Comparison of ENCODE assay signal across 1 cellular context in the genomic region with DNA sequence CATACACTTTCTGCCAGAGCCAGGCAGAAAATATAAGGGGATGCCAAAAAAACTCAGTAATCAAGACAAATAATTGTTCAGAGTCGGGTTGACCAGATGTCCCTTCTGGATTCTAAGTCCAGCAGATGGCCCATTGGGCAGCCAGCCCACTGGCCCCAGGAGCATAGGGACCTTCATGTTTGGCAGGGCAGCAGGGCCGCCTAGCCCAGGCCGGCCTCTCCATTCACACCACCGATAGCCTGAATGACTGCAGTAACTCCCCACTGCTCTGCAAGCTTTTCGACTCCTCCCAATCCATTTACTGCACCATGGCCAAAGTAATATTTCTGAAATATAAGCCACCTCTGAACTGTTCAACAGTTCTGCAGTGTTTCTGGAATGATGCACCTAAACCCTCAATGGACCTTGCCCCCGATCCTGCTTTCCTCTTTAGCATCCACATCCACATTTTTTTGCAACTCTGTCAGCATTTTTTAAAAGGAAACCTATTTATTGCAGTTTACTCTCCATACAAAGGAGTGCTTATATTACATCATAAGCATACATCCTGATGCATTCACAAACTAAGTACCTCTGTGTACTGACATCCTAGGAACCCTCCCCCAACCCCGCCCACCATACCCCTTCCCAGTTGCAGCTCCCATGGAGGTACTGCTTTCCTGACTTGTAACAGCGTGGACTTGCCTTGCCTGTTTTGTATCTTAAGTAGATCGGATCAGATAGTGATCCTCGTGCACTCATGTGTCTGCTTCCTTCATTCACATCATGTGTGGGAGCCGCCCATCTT.
TF ChIP-seq lines count a peak whose summit lies in the region.

No MANE protein-coding gene starts in this region.

TF ChIP-seq in HepG2, 621 proteins besides CTCF, POLR2A, EP300 and RAD21 (continued from another document and continues in another):
- TF ChIP-seq, protein P1, sequence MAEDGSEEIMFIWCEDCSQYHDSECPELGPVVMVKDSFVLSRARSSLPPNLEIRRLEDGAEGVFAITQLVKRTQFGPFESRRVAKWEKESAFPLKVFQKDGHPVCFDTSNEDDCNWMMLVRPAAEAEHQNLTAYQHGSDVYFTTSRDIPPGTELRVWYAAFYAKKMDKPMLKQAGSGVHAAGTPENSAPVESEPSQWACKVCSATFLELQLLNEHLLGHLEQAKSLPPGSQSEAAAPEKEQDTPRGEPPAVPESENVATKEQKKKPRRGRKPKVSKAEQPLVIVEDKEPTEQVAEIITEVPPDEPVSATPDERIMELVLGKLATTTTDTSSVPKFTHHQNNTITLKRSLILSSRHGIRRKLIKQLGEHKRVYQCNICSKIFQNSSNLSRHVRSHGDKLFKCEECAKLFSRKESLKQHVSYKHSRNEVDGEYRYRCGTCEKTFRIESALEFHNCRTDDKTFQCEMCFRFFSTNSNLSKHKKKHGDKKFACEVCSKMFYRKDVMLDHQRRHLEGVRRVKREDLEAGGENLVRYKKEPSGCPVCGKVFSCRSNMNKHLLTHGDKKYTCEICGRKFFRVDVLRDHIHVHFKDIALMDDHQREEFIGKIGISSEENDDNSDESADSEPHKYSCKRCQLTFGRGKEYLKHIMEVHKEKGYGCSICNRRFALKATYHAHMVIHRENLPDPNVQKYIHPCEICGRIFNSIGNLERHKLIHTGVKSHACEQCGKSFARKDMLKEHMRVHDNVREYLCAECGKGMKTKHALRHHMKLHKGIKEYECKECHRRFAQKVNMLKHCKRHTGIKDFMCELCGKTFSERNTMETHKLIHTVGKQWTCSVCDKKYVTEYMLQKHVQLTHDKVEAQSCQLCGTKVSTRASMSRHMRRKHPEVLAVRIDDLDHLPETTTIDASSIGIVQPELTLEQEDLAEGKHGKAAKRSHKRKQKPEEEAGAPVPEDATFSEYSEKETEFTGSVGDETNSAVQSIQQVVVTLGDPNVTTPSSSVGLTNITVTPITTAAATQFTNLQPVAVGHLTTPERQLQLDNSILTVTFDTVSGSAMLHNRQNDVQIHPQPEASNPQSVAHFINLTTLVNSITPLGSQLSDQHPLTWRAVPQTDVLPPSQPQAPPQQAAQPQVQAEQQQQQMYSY (CRISPR knock-in tag; IDR thresholded peaks at IDR 0.05) = peak; percentile 98
- TF ChIP-seq ZNF264 (CRISPR knock-in tag; IDR thresholded peaks at IDR 0.05) (0 out of 2 replicates have a peak, but pooled peaks have one; percentile 53), RBM39 (IDR thresholded peaks at IDR 0.05; ENCODE audit: low read depth, low read length, poor library complexity, severe bottlenecking) (no peak), NFIB (CRISPR knock-in tag; IDR thresholded peaks at IDR 0.05; ENCODE audit: borderline replicate concordance) (no peak), ZFP36L2 (CRISPR knock-in tag; IDR thresholded peaks at IDR 0.05) (no peak), ZMAT3 (CRISPR knock-in tag; conservative IDR thresholded peaks at IDR 0.05) (no peak), ATF1 (CRISPR knock-in tag; IDR thresholded peaks at IDR 0.05) (peak; percentile 44; the same call in 1 of the 2 replicates), PAX8 (CRISPR knock-in tag; IDR thresholded peaks at IDR 0.05; ENCODE audit: borderline replicate concordance) (no peak), ZNF530 (CRISPR knock-in tag; IDR thresholded peaks at IDR 0.05; ENCODE audit: low read depth) (no peak), SNRNP70 (IDR thresholded peaks at IDR 0.05; ENCODE audit: low read depth, low read length) (no peak), ARNTL (CRISPR knock-in tag; IDR thresholded peaks at IDR 0.05) (no peak), ZNF660 (CRISPR knock-in tag; IDR thresholded peaks at IDR 0.05; ENCODE audit: borderline replicate concordance, low read depth) (no peak), SMAD1 (CRISPR knock-in tag; IDR thresholded peaks at IDR 0.05; ENCODE audit: borderline replicate concordance, low read depth) (no peak), ZNF772 (CRISPR knock-in tag; IDR thresholded peaks at IDR 0.05) (peak; percentile 72), ZSCAN20 (CRISPR knock-in tag; IDR thresholded peaks at IDR 0.05; ENCODE audit: borderline replicate concordance) (no peak), KLF12 (CRISPR knock-in tag; IDR thresholded peaks at IDR 0.05; ENCODE audit: borderline replicate concordance) (no peak), ZNF468 (CRISPR knock-in tag; IDR thresholded peaks at IDR 0.05) (no peak), EZH2 (conservative IDR thresholded peaks at IDR 0.05; ENCODE audit: low read depth, low read length) (no peak), SP4 (CRISPR knock-in tag; IDR thresholded peaks at IDR 0.05) (no peak), NKX3-1 (CRISPR knock-in tag; IDR thresholded peaks at IDR 0.05) (peak; percentile 47; the same call in 1 of the 2 replicates), PHF8 (CRISPR knock-in tag; IDR thresholded peaks at IDR 0.05) (no peak), ATAD3A (CRISPR knock-in tag; IDR thresholded peaks at IDR 0.05) (no peak), TBX3 (IDR thresholded peaks at IDR 0.05; ENCODE audit: borderline replicate concordance) (no peak), DNMT3B (CRISPR knock-in tag; conservative IDR thresholded peaks at IDR 0.05) (peak; percentile 91)
- TF ChIP-seq, protein P2, sequence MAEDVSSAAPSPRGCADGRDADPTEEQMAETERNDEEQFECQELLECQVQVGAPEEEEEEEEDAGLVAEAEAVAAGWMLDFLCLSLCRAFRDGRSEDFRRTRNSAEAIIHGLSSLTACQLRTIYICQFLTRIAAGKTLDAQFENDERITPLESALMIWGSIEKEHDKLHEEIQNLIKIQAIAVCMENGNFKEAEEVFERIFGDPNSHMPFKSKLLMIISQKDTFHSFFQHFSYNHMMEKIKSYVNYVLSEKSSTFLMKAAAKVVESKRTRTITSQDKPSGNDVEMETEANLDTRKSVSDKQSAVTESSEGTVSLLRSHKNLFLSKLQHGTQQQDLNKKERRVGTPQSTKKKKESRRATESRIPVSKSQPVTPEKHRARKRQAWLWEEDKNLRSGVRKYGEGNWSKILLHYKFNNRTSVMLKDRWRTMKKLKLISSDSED (CRISPR knock-in tag; IDR thresholded peaks at IDR 0.05) = no peak
- TF ChIP-seq, protein P3, sequence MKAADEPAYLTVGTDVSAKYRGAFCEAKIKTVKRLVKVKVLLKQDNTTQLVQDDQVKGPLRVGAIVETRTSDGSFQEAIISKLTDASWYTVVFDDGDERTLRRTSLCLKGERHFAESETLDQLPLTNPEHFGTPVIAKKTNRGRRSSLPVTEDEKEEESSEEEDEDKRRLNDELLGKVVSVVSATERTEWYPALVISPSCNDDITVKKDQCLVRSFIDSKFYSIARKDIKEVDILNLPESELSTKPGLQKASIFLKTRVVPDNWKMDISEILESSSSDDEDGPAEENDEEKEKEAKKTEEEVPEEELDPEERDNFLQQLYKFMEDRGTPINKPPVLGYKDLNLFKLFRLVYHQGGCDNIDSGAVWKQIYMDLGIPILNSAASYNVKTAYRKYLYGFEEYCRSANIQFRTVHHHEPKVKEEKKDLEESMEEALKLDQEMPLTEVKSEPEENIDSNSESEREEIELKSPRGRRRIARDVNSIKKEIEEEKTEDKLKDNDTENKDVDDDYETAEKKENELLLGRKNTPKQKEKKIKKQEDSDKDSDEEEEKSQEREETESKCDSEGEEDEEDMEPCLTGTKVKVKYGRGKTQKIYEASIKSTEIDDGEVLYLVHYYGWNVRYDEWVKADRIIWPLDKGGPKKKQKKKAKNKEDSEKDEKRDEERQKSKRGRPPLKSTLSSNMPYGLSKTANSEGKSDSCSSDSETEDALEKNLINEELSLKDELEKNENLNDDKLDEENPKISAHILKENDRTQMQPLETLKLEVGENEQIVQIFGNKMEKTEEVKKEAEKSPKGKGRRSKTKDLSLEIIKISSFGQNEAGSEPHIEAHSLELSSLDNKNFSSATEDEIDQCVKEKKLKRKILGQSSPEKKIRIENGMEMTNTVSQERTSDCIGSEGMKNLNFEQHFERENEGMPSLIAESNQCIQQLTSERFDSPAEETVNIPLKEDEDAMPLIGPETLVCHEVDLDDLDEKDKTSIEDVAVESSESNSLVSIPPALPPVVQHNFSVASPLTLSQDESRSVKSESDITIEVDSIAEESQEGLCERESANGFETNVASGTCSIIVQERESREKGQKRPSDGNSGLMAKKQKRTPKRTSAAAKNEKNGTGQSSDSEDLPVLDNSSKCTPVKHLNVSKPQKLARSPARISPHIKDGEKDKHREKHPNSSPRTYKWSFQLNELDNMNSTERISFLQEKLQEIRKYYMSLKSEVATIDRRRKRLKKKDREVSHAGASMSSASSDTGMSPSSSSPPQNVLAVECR (CRISPR knock-in tag; IDR thresholded peaks at IDR 0.05; ENCODE audit: borderline replicate concordance) = peak; percentile 45; the same call in 1 of the 2 replicates
- TF ChIP-seq, protein P4, sequence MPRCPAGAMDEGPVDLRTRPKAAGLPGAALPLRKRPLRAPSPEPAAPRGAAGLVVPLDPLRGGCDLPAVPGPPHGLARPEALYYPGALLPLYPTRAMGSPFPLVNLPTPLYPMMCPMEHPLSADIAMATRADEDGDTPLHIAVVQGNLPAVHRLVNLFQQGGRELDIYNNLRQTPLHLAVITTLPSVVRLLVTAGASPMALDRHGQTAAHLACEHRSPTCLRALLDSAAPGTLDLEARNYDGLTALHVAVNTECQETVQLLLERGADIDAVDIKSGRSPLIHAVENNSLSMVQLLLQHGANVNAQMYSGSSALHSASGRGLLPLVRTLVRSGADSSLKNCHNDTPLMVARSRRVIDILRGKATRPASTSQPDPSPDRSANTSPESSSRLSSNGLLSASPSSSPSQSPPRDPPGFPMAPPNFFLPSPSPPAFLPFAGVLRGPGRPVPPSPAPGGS (CRISPR knock-in tag; IDR thresholded peaks at IDR 0.05) = no peak
- TF ChIP-seq, protein P5, sequence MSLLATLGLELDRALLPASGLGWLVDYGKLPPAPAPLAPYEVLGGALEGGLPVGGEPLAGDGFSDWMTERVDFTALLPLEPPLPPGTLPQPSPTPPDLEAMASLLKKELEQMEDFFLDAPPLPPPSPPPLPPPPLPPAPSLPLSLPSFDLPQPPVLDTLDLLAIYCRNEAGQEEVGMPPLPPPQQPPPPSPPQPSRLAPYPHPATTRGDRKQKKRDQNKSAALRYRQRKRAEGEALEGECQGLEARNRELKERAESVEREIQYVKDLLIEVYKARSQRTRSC (CRISPR knock-in tag; IDR thresholded peaks at IDR 0.05; ENCODE audit: low read depth) = no peak
- TF ChIP-seq, protein P6, sequence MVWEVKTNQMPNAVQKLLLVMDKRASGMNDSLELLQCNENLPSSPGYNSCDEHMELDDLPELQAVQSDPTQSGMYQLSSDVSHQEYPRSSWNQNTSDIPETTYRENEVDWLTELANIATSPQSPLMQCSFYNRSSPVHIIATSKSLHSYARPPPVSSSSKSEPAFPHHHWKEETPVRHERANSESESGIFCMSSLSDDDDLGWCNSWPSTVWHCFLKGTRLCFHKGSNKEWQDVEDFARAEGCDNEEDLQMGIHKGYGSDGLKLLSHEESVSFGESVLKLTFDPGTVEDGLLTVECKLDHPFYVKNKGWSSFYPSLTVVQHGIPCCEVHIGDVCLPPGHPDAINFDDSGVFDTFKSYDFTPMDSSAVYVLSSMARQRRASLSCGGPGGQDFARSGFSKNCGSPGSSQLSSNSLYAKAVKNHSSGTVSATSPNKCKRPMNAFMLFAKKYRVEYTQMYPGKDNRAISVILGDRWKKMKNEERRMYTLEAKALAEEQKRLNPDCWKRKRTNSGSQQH (CRISPR knock-in tag; IDR thresholded peaks at IDR 0.05; ENCODE audit: low read depth) = no peak; the same call in 1 of the 2 replicates
- TF ChIP-seq, protein P7, sequence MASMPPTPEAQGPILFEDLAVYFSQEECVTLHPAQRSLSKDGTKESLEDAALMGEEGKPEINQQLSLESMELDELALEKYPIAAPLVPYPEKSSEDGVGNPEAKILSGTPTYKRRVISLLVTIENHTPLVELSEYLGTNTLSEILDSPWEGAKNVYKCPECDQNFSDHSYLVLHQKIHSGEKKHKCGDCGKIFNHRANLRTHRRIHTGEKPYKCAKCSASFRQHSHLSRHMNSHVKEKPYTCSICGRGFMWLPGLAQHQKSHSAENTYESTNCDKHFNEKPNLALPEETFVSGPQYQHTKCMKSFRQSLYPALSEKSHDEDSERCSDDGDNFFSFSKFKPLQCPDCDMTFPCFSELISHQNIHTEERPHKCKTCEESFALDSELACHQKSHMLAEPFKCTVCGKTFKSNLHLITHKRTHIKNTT (CRISPR knock-in tag; IDR thresholded peaks at IDR 0.05) = no peak
- TF ChIP-seq, protein P8, sequence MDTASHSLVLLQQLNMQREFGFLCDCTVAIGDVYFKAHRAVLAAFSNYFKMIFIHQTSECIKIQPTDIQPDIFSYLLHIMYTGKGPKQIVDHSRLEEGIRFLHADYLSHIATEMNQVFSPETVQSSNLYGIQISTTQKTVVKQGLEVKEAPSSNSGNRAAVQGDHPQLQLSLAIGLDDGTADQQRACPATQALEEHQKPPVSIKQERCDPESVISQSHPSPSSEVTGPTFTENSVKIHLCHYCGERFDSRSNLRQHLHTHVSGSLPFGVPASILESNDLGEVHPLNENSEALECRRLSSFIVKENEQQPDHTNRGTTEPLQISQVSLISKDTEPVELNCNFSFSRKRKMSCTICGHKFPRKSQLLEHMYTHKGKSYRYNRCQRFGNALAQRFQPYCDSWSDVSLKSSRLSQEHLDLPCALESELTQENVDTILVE (CRISPR knock-in tag; IDR thresholded peaks at IDR 0.05) = peak; percentile 52; the same call in 1 of the 2 replicates
- TF ChIP-seq, protein P9, sequence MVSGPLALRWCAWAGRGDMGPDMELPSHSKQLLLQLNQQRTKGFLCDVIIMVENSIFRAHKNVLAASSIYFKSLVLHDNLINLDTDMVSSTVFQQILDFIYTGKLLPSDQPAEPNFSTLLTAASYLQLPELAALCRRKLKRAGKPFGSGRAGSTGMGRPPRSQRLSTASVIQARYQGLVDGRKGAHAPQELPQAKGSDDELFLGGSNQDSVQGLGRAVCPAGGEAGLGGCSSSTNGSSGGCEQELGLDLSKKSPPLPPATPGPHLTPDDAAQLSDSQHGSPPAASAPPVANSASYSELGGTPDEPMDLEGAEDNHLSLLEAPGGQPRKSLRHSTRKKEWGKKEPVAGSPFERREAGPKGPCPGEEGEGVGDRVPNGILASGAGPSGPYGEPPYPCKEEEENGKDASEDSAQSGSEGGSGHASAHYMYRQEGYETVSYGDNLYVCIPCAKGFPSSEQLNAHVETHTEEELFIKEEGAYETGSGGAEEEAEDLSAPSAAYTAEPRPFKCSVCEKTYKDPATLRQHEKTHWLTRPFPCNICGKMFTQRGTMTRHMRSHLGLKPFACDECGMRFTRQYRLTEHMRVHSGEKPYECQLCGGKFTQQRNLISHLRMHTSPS (CRISPR knock-in tag; IDR thresholded peaks at IDR 0.05; ENCODE audit: low read depth) = no peak
